40 cellular contexts compared by ENCODE assay signal in genomic region chr1:108779455-108779854, GRCh38.
"Had no signal": no experiment of that assay in that cellular context is flagged by ENCODE, and none has a peak within 500 bp of the region (broad histone marks: within the 10 kb centered on the region; RNA-seq: fewer than 3 reads in every experiment).

No MANE protein-coding gene starts in this region.

- H3K4me1 ChIP-seq: adrenal gland, ascending aorta, body of pancreas, breast epithelium had no signal

- H3K4me3 ChIP-seq: adrenal gland, ascending aorta, body of pancreas, breast epithelium, cardiac muscle cell had no signal

- H3K9me3 ChIP-seq: adrenal gland, ascending aorta, body of pancreas, breast epithelium had no signal

- H3K4me1 Mint-ChIP-seq: activated naive CD4-positive, alpha-beta T cell treated with anti-CD3 and anti-CD28 coated beads, Interleukin-2, amount 10 ng/mL, durations not matched to agents 7 days and 5 days; activated naive CD4-positive, alpha-beta T cell treated with anti-CD3 and anti-CD28 coated beads, Interleukin-2, amount 50 U/mL, for 24 hours; activated naive CD8-positive, alpha-beta T cell treated with anti-CD3 and anti-CD28 coated beads for 36 hours; activated naive CD8-positive, alpha-beta T cell treated with anti-CD3 and anti-CD28 coated beads, Interleukin-2, amount 10 ng/mL, durations not matched to agents 7 days and 5 days; activated naive CD8-positive, alpha-beta T cell treated with anti-CD3 and anti-CD28 coated beads, Interleukin-2, amount 50 U/mL, for 24 hours; activated T-helper 17 cell treated with anti-CD3 and anti-CD28 coated beads, Interleukin-2, amount 50 U/mL, for 72 hours; brain; central memory CD8-positive, alpha-beta T cell had no signal

- H3K27me3 Mint-ChIP-seq: activated naive CD4-positive, alpha-beta T cell treated with anti-CD3 and anti-CD28 coated beads, Interleukin-2, amount 10 ng/mL, durations not matched to agents 7 days and 5 days; activated naive CD4-positive, alpha-beta T cell treated with anti-CD3 and anti-CD28 coated beads, Interleukin-2, amount 50 U/mL, for 24 hours; activated naive CD8-positive, alpha-beta T cell; activated naive CD8-positive, alpha-beta T cell treated with anti-CD3 and anti-CD28 coated beads for 36 hours; activated naive CD8-positive, alpha-beta T cell treated with anti-CD3 and anti-CD28 coated beads, Interleukin-2, amount 10 ng/mL, durations not matched to agents 7 days and 5 days; activated naive CD8-positive, alpha-beta T cell treated with anti-CD3 and anti-CD28 coated beads, Interleukin-2, amount 50 U/mL, for 24 hours; activated T-cell treated with anti-CD3 and anti-CD28 coated beads, Interleukin-2, amount 50 U/mL, for 24 hours; activated T-helper 17 cell treated with anti-CD3 and anti-CD28 coated beads, Interleukin-2, amount 50 U/mL, for 72 hours; brain; central memory CD8-positive, alpha-beta T cell had no signal

- H3K27ac ChIP-seq: adrenal gland, ascending aorta, body of pancreas, brain microvascular endothelial cell, breast epithelium, cardiac muscle cell had no signal

- H3K27ac Mint-ChIP-seq: activated naive CD4-positive, alpha-beta T cell treated with anti-CD3 and anti-CD28 coated beads for 36 hours; activated naive CD4-positive, alpha-beta T cell treated with anti-CD3 and anti-CD28 coated beads, Interleukin-2, amount 10 ng/mL, durations not matched to agents 7 days and 5 days; activated naive CD4-positive, alpha-beta T cell treated with anti-CD3 and anti-CD28 coated beads, Interleukin-2, amount 50 U/mL, for 24 hours; activated naive CD4-positive, alpha-beta T cell treated with anti-CD3 and anti-CD28 coated beads, Interleukin-2, amount 50 U/mL, for 72 hours; activated naive CD8-positive, alpha-beta T cell; activated naive CD8-positive, alpha-beta T cell treated with anti-CD3 and anti-CD28 coated beads for 36 hours; activated naive CD8-positive, alpha-beta T cell treated with anti-CD3 and anti-CD28 coated beads, Interleukin-2, amount 10 ng/mL, durations not matched to agents 7 days and 5 days; activated naive CD8-positive, alpha-beta T cell treated with anti-CD3 and anti-CD28 coated beads, Interleukin-2, amount 50 U/mL, for 24 hours; activated T-cell treated with anti-CD3 and anti-CD28 coated beads, Interleukin-2, amount 50 U/mL, for 24 hours; activated T-cell treated with anti-CD3 and anti-CD28 coated beads, Interleukin-2, amount 50 U/mL, for 72 hours; activated T-helper 1 cell treated with anti-CD3 and anti-CD28 coated beads, Interleukin-12 subunit alpha, Interleukin-12 subunit beta, Interleukin-2, Interleukin-4 antibody, amounts not matched to agents 30 ng/mL and 10 ng/mL and 1 ng/mL, durations not matched to agents 14 hours and 24 hours and 36 hours; activated T-helper 17 cell treated with anti-CD3 and anti-CD28 coated beads, Interleukin-2, amount 50 U/mL, for 72 hours; activated T-helper 2 cell treated with anti-CD3 and anti-CD28 coated beads, Interferon-gamma antibody, Interleukin-2, Interleukin-4, amounts not matched to agents 10 μg/mL and 5 μg/mL and 100 μg/mL, durations not matched to agents 14 hours and 24 hours and 36 hours; brain had no signal

- FAIRE-seq: astrocyte, bronchial epithelial cell had no signal

- DNase-seq: activated effector memory CD4-positive, alpha-beta T cell treated with anti-CD3 and anti-CD28 coated beads, Interleukin-2, amount 50 U/mL, for 16 hours; activated effector memory CD4-positive, alpha-beta T cell treated with Interleukin-2 at 50 U/mL for 16 hours; activated gamma-delta T cell; activated gamma-delta T cell treated with Interleukin-2 at 50 U/mL for 16 hours; activated naive CD4-positive, alpha-beta T cell; activated naive CD4-positive, alpha-beta T cell treated with anti-CD3 and anti-CD28 coated beads for 36 hours; activated naive CD4-positive, alpha-beta T cell treated with anti-CD3 and anti-CD28 coated beads, Interleukin-2, amount 10 ng/mL, durations not matched to agents 7 days and 5 days; activated naive CD4-positive, alpha-beta T cell treated with anti-CD3 and anti-CD28 coated beads, Interleukin-2, amount 50 U/mL, for 16 hours; activated naive CD4-positive, alpha-beta T cell treated with Interleukin-2 at 50 U/mL for 16 hours; activated naive CD8-positive, alpha-beta T cell treated with anti-CD3 and anti-CD28 coated beads for 36 hours; activated naive CD8-positive, alpha-beta T cell treated with anti-CD3 and anti-CD28 coated beads, Interleukin-2, amount 10 ng/mL, durations not matched to agents 7 days and 5 days; activated naive CD8-positive, alpha-beta T cell treated with anti-CD3 and anti-CD28 coated beads, Interleukin-2, amount 50 U/mL, for 24 hours; activated T-cell treated with anti-CD3 and anti-CD28 coated beads, Interleukin-2, amount 50 U/mL, for 1 hour; activated T-cell treated with anti-CD3 and anti-CD28 coated beads, Interleukin-2, amount 50 U/mL, for 24 hours; activated T-cell treated with anti-CD3 and anti-CD28 coated beads, Interleukin-2, amount 50 U/mL, for 4 hours; activated T-cell treated with anti-CD3 and anti-CD28 coated beads, Interleukin-2, amount 50 U/mL, for 48 hours; activated T-cell treated with anti-CD3 and anti-CD28 coated beads, Interleukin-2, amount 50 U/mL, for 72 hours; adrenal gland; amniotic stem cell; amygdala; anterior cingulate cortex; aorta; body of pancreas; brain microvascular endothelial cell; caudate nucleus; central memory CD4-positive, alpha-beta T cell; cerebellar nuclear complex had no signal

- H3K27me3 ChIP-seq: adrenal gland, ascending aorta, body of pancreas, brain microvascular endothelial cell, breast epithelium, cardiac muscle cell had no signal

- ATAC-seq: activated naive CD4-positive, alpha-beta T cell treated with anti-CD3 and anti-CD28 coated beads, Interleukin-2, amount 50 U/mL, for 72 hours; activated naive CD8-positive, alpha-beta T cell treated with anti-CD3 and anti-CD28 coated beads, Interleukin-2, amount 50 U/mL, for 24 hours; activated T-cell treated with anti-CD3 and anti-CD28 coated beads, Interleukin-2, amount 50 U/mL, for 4 hours; activated T-cell treated with anti-CD3 and anti-CD28 coated beads, Interleukin-2, amount 50 U/mL, for 72 hours; activated T-helper 17 cell treated with anti-CD3 and anti-CD28 coated beads, Interleukin-2, amount 50 U/mL, for 72 hours; body of pancreas had no signal

- H3K4me3 Mint-ChIP-seq: activated naive CD4-positive, alpha-beta T cell treated with anti-CD3 and anti-CD28 coated beads for 36 hours; activated naive CD4-positive, alpha-beta T cell treated with anti-CD3 and anti-CD28 coated beads, Interleukin-2, amount 10 ng/mL, durations not matched to agents 7 days and 5 days; activated naive CD4-positive, alpha-beta T cell treated with anti-CD3 and anti-CD28 coated beads, Interleukin-2, amount 50 U/mL, for 24 hours; activated naive CD8-positive, alpha-beta T cell; activated naive CD8-positive, alpha-beta T cell treated with anti-CD3 and anti-CD28 coated beads for 36 hours; activated naive CD8-positive, alpha-beta T cell treated with anti-CD3 and anti-CD28 coated beads, Interleukin-2, amount 10 ng/mL, durations not matched to agents 7 days and 5 days; activated naive CD8-positive, alpha-beta T cell treated with anti-CD3 and anti-CD28 coated beads, Interleukin-2, amount 50 U/mL, for 24 hours; activated T-cell treated with anti-CD3 and anti-CD28 coated beads, Interleukin-2, amount 50 U/mL, for 24 hours; activated T-cell treated with anti-CD3 and anti-CD28 coated beads, Interleukin-2, amount 50 U/mL, for 4 hours; activated T-cell treated with anti-CD3 and anti-CD28 coated beads, Interleukin-2, amount 50 U/mL, for 72 hours; activated T-helper 1 cell treated with anti-CD3 and anti-CD28 coated beads, Interleukin-12 subunit alpha, Interleukin-12 subunit beta, Interleukin-2, Interleukin-4 antibody, amounts not matched to agents 30 ng/mL and 10 ng/mL and 1 ng/mL, durations not matched to agents 14 hours and 24 hours and 36 hours; activated T-helper 17 cell treated with anti-CD3 and anti-CD28 coated beads, Interleukin-2, amount 50 U/mL, for 72 hours; brain; central memory CD8-positive, alpha-beta T cell had no signal
